8 cellular contexts compared by ENCODE assay signal in the genomic region with DNA sequence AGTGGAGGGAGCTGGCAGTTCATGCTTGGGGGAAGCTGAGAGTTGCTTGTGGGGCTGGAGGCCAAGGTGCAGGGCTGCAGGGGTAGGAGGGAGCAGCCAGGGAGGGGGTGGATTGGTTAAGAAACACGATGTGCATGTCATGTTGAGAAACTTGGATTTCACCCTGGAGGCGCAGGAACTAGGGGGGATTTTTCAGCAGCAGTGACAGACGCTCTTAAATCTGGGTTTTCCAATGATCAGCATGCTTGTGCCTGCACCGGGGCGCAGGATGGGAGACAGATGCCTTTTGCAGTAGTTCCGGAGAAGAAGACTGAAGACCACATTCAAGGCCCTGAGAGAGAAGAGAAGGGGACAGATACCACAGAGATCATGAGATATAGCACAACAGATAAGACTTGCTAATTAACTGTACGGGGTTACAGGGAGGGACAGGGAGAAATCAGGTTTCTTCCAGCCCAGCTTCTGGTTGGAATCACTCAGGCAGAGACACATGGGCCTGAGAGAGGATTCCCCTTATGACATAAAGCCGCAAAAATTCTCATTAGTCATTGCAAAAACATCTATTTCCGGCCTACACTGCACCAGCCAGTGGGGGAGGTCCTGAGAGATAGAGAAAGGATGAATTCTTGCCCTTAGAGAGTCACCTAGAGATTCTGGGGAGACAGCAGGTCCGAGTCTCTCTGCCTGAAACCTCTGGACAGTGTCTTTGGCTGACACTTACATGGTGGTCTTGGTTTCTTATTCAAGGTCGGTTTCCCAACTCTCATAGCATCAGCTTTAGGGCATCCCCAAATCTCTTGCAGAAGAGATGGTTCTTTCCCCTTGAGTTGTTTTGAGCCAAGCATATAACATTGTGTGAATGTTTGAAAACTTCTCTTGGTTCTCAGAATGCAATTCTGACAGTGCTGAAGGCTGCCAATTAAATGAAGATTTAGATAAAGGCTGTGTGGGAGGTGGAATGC. TPM values are rescaled to one million over a fixed set of nuclear protein-coding genes. Genes with fewer than 3 reads are reported as not detected.
DNase-seq lines count a peak whose midpoint lies in the region; ATAC-seq and TF ChIP-seq lines count a peak whose summit lies in the region.

No MANE protein-coding gene starts in this region.

- intact Hi-C loops in psoas muscle (cut with DNase I), result no loop called here

- no peaks in the 10 kb centered on the region for H3K27me3 ChIP-seq in effector memory CD4-positive, alpha-beta T cell (replicated peaks; ENCODE audit: control insufficient read depth, insufficient read depth, low read length, poor library complexity, severe bottlenecking)
- H3K27me3 ChIP-seq in psoas muscle (ENCODE audit: insufficient read depth in 3 of 3, low read length in 2 of 3), result no peaks in the 10 kb centered on the region

- ATAC-seq in GM19351 (IDR thresholded peaks at IDR 0.05; ENCODE audit: unreplicated experiment), result peak; percentile 74
- peak; percentile 74 for ATAC-seq in HG03432 (IDR thresholded peaks at IDR 0.05; ENCODE audit: unreplicated experiment)
- ATAC-seq in psoas muscle, result peak; percentile 53 to 69 (median 58)

- DNase-seq in AG08396 (ENCODE audit: low spot score) (peak; percentile 78), T-helper 9 cell (peak; percentile 26), psoas muscle (no peak), superior temporal gyrus (ENCODE audit: extremely low spot score) (no peak), NCI-H82 treated with DMSO at 0.1 percent for 48 hours (lab: John Stamatoyannopoulos, UW; ENCODE audit: unreplicated experiment) (no peak)
- peak; percentile 41 to 52 (median 49) for DNase-seq in effector memory CD4-positive, alpha-beta T cell

- no peaks in the 10 kb centered on the region for H3K36me3 ChIP-seq in effector memory CD4-positive, alpha-beta T cell (ENCODE audit: control insufficient read depth, insufficient read depth, low read length)
- no peaks in the 10 kb centered on the region for H3K36me3 ChIP-seq in psoas muscle (ENCODE audit: insufficient read depth in 1 of 2, low read depth in 1 of 2)

- 49 to 61% (median 52%) methylated on average over 11 of the region's 11 CpGs for WGBS in psoas muscle, 3 donors

- no peak for TF ChIP-seq CTCF in psoas muscle (IDR thresholded peaks at IDR 0.05)

- peak overlapping the region; percentile 76 for H3K27ac ChIP-seq in effector memory CD4-positive, alpha-beta T cell (ENCODE audit: insufficient read depth, low read length, poor library complexity, severe bottlenecking)
- peak overlapping the region; percentile 91 for H3K27ac ChIP-seq in psoas muscle

- no peaks in the 10 kb centered on the region for H3K9me3 ChIP-seq in effector memory CD4-positive, alpha-beta T cell (ENCODE audit: control insufficient read depth, low read length)
- H3K9me3 ChIP-seq in psoas muscle, result no peaks in the 10 kb centered on the region

- peaks cover 63% of the 10 kb centered on the region for H3K4me1 ChIP-seq in effector memory CD4-positive, alpha-beta T cell (ENCODE audit: control insufficient read depth, insufficient read depth, low read length, poor library complexity, severe bottlenecking)
- peaks cover 44% of the 10 kb centered on the region for H3K4me1 ChIP-seq in psoas muscle

- no peak overlapping the region for H3K4me3 ChIP-seq in effector memory CD4-positive, alpha-beta T cell (ENCODE audit: insufficient read depth, low read depth, low read length, poor library complexity, severe bottlenecking)
- no peak overlapping the region for H3K4me3 ChIP-seq in psoas muscle

RNA-seq across cellular contexts. Expression of a gene that starts 27.1 kb away (rescaled TPM):
- total RNA-seq in psoas muscle, result 10 to 100 TPM; 22.8 to 30.7 (median 29.5) TPM
- polyA plus RNA-seq in psoas muscle, result 10 to 100 TPM in 2 of 3 donors, 1 to 10 TPM in 1; 6.1 to 14.0 (median 13.8) TPM

Comparison
In these comparisons a context has a peak if more than half of its experiments do, and no peak if none do; other contexts are left out.
1. DNase-seq: peak in AG08396 (single experiment), T-helper 9 cell (single experiment) and effector memory CD4-positive, alpha-beta T cell (3 of 3); none in psoas muscle (0 of 2), superior temporal gyrus (single experiment) and NCI-H82 treated with DMSO at 0.1 percent for 48 hours (single experiment).
2. Peak in every context shown above with its lines, with median percentiles within 50 percentile points of each other: ATAC-seq.